13 cellular contexts compared by ENCODE assay signal in the genomic region with DNA sequence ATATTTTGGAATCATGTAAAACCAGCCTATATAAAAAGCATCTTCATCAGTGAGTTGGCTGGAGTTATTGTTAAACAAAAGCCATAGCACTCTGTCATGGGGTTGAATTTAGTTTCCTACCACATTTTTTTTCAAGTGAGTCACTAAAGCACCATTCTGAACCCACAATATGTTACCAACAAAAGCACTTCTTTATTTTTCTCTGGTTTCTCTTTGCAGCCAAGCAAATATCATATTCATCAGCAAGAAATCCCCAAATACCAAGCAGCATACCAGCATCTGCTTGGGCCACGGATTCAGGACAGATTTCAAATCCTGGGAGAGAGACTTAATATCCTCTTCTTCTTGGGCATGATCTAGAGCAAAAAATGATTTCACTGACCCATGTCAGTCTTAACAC.
A peak's percentile ranks its signal among the peaks of the same experiment; 100 is the strongest.
DNase-seq lines count a peak whose midpoint lies in the region; ATAC-seq lines count a peak whose summit lies in the region.
"Had no signal": no experiment of that assay in that cellular context is flagged by ENCODE, and none has a peak within 500 bp of the region (broad histone marks: within the 10 kb centered on the region; RNA-seq: fewer than 3 reads in every experiment).

No MANE protein-coding gene starts in this region.

- peak; percentile 73 for DNase-seq in GM04504 (ENCODE audit: low read depth)
- peak; percentile 49 for DNase-seq in brain pericyte (ENCODE audit: low read depth, low spot score)
- peak; percentile 83 for DNase-seq in non-pigmented ciliary epithelial cell (ENCODE audit: low read depth)
- no peak for DNase-seq in NCI-H2029 treated with DMSO at 0.1 percent for 48 hours (lab: John Stamatoyannopoulos, UW)
- DNase-seq in activated CD4-positive, alpha-beta memory T cell treated with anti-CD3 and anti-CD28 coated beads, Interleukin-2, amount 10 ng/mL, durations not matched to agents 7 days and 5 days, result no peak
- no peak for DNase-seq in OCI-M2 (lab: John Stamatoyannopoulos, UW; ENCODE audit: unreplicated experiment)
- DNase-seq: activated CD8-positive, alpha-beta memory T cell treated with anti-CD3 and anti-CD28 coated beads for 24 hours; glutamatergic neuron; stimulated activated naive B cell treated with anti-CD40 and anti-IgM and Interleukin-4, amounts not matched to agents 10 μg/mL and 1 μg/mL and 100 μg/mL, for 72 hours had no signal

- POLR2A ChIA-PET in activated CD4-positive, alpha-beta memory T cell treated with anti-CD3 and anti-CD28 coated beads, Interleukin-2, amount 10 ng/mL, durations not matched to agents 7 days and 5 days (lab: Charles Lee), result no interaction called here

- H3K36me3 Mint-ChIP-seq in activated CD4-positive, alpha-beta memory T cell treated with anti-CD3 and anti-CD28 coated beads, Interleukin-2, amount 10 ng/mL, durations not matched to agents 7 days and 5 days (ENCODE audit: low read depth), result no peaks in the 10 kb centered on the region
- H3K36me3 Mint-ChIP-seq: mesothelial cell of epicardium; stimulated activated naive B cell treated with anti-CD40 and anti-IgM and Interleukin-4, amounts not matched to agents 10 μg/mL and 1 μg/mL and 100 μg/mL, for 72 hours had no signal

- H3K4me3 Mint-ChIP-seq in activated CD4-positive, alpha-beta memory T cell treated with anti-CD3 and anti-CD28 coated beads, Interleukin-2, amount 10 ng/mL, durations not matched to agents 7 days and 5 days, result no peak overlapping the region
- H3K4me3 Mint-ChIP-seq: mesothelial cell of epicardium; stimulated activated naive B cell treated with anti-CD40 and anti-IgM and Interleukin-4, amounts not matched to agents 10 μg/mL and 1 μg/mL and 100 μg/mL, for 72 hours had no signal

- H3K27ac Mint-ChIP-seq in activated CD4-positive, alpha-beta memory T cell treated with anti-CD3 and anti-CD28 coated beads, Interleukin-2, amount 10 ng/mL, durations not matched to agents 7 days and 5 days, result no peak overlapping the region
- H3K27ac Mint-ChIP-seq: mesothelial cell of epicardium; stimulated activated naive B cell treated with anti-CD40 and anti-IgM and Interleukin-4, amounts not matched to agents 10 μg/mL and 1 μg/mL and 100 μg/mL, for 72 hours had no signal

- peak; percentile 43 for ATAC-seq in HG03558 (IDR thresholded peaks at IDR 0.05; ENCODE audit: extremely low read depth, unreplicated experiment)
- no peak for ATAC-seq in GM21381 (IDR thresholded peaks at IDR 0.05; ENCODE audit: unreplicated experiment)
- ATAC-seq: HepG2 had no signal

- no peaks in the 10 kb centered on the region for H3K9me3 Mint-ChIP-seq in activated CD4-positive, alpha-beta memory T cell treated with anti-CD3 and anti-CD28 coated beads, Interleukin-2, amount 10 ng/mL, durations not matched to agents 7 days and 5 days
- H3K9me3 Mint-ChIP-seq: stimulated activated naive B cell treated with anti-CD40 and anti-IgM and Interleukin-4, amounts not matched to agents 10 μg/mL and 1 μg/mL and 100 μg/mL, for 72 hours had no signal

- H3K4me1 Mint-ChIP-seq in activated CD4-positive, alpha-beta memory T cell treated with anti-CD3 and anti-CD28 coated beads, Interleukin-2, amount 10 ng/mL, durations not matched to agents 7 days and 5 days, result no peaks in the 10 kb centered on the region
- H3K4me1 Mint-ChIP-seq: stimulated activated naive B cell treated with anti-CD40 and anti-IgM and Interleukin-4, amounts not matched to agents 10 μg/mL and 1 μg/mL and 100 μg/mL, for 72 hours had no signal

- H3K27me3 Mint-ChIP-seq in activated CD4-positive, alpha-beta memory T cell treated with anti-CD3 and anti-CD28 coated beads, Interleukin-2, amount 10 ng/mL, durations not matched to agents 7 days and 5 days, result peaks cover 2% of the 10 kb centered on the region
- H3K27me3 Mint-ChIP-seq: stimulated activated naive B cell treated with anti-CD40 and anti-IgM and Interleukin-4, amounts not matched to agents 10 μg/mL and 1 μg/mL and 100 μg/mL, for 72 hours had no signal

- CTCF ChIA-PET in activated CD4-positive, alpha-beta memory T cell treated with anti-CD3 and anti-CD28 coated beads, Interleukin-2, amount 10 ng/mL, durations not matched to agents 7 days and 5 days (lab: Charles Lee), result no interaction called here

Comparison
In these comparisons a context has a peak if more than half of its experiments do, and no peak if none do; other contexts are left out.
1. DNase-seq: peak in GM04504 (single experiment), brain pericyte (single experiment) and non-pigmented ciliary epithelial cell (single experiment); none in NCI-H2029 treated with DMSO at 0.1 percent for 48 hours (single experiment), activated CD4-positive, alpha-beta memory T cell treated with anti-CD3 and anti-CD28 coated beads, Interleukin-2, amount 10 ng/mL, durations not matched to agents 7 days and 5 days (single experiment) and OCI-M2 (single experiment).